Comparison of ENCODE assay signal across 8 cellular contexts in the genomic region with DNA sequence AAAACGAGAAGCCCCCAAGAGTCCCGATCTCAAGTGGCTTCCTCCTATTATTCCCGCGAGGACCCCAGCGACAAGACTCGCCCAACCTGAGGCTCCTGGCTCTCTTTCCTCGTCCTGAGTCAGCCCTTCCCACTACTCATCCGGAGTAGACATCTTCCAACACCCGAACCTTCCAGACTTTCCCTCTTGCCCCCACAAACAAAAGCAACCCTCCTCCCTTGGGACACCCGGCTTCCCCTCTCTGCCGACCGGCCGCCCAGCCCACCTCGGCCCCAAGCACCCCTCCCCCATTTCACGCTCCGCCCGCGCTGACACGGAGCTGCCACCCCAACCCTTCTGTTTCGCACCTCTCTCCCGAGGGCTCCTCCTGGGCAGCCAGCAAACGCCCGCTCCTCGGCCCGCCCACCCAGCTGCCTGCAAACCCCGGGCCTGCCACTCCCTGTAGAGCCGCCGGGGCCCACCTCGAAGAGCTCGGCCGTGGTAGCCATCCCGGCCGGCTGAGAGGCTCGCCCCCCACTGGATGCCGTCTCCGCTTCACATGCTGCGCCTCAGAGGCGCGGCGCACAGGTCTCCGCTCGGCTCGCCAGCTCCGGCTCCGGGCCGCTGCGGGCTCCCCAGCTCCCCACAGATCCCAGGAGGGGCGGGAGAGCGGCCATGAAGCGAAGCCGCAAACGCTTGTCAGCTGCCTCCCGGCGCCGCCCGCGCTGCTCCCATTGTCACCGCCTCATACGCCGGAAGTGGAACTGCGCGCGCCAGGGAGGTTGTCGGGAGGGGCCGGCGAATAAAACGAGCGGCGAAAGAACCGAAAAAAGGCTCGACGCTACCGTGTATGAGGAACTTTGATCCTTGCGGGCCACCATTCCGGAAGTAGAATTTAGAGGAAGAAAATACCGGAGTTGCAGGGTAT. TPM values are rescaled to one million over a fixed set of nuclear protein-coding genes. Genes with fewer than 3 reads are reported as not detected.
DNase-seq lines count a peak whose midpoint lies in the region; ATAC-seq and TF ChIP-seq lines count a peak whose summit lies in the region.

A gene with protein sequence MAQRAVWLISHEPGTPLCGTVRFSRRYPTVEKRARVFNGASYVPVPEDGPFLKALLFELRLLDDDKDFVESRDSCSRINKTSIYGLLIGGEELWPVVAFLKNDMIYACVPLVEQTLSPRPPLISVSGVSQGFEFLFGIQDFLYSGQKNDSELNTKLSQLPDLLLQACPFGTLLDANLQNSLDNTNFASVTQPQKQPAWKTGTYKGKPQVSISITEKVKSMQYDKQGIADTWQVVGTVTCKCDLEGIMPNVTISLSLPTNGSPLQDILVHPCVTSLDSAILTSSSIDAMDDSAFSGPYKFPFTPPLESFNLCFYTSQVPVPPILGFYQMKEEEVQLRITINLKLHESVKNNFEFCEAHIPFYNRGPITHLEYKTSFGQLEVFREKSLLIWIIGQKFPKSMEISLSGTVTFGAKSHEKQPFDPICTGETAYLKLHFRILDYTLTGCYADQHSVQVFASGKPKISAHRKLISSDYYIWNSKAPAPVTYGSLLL (plus strand): TSS at position 811 of the 907 bp plus-strand sequence. CDS start 344 bp downstream, outside the sequence.
A gene with protein sequence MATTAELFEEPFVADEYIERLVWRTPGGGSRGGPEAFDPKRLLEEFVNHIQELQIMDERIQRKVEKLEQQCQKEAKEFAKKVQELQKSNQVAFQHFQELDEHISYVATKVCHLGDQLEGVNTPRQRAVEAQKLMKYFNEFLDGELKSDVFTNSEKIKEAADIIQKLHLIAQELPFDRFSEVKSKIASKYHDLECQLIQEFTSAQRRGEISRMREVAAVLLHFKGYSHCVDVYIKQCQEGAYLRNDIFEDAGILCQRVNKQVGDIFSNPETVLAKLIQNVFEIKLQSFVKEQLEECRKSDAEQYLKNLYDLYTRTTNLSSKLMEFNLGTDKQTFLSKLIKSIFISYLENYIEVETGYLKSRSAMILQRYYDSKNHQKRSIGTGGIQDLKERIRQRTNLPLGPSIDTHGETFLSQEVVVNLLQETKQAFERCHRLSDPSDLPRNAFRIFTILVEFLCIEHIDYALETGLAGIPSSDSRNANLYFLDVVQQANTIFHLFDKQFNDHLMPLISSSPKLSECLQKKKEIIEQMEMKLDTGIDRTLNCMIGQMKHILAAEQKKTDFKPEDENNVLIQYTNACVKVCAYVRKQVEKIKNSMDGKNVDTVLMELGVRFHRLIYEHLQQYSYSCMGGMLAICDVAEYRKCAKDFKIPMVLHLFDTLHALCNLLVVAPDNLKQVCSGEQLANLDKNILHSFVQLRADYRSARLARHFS (minus strand): TSS at position 745 of the 907 bp plus-strand sequence. CDS start 257 bp downstream, at position 488.

- H3K9me3 ChIP-seq in neural progenitor cell (ENCODE audit: low read depth): no peaks in the 10 kb centered on the region

- H3K79me2 ChIP-seq in neural progenitor cell (ENCODE audit: low read depth): peaks cover 96% of the 10 kb centered on the region

- peaks cover 28% of the 10 kb centered on the region for H3F3A ChIP-seq in neural progenitor cell (ENCODE audit: low read depth)

- H3K27me3 Mint-ChIP-seq in neural progenitor cell (ENCODE audit: insufficient read depth, low read depth): no peaks in the 10 kb centered on the region

- peak within 1 kb of the TSS; percentile 73 for H3K4me3 ChIP-seq in neural progenitor cell

- H3K4me1 ChIP-seq in foreskin keratinocyte (peaks cover 14% of the 10 kb centered on the region), neural progenitor cell (peaks cover 44% of the 10 kb centered on the region)

- H3K36me3 ChIP-seq in neural progenitor cell: no peaks in the 10 kb centered on the region

- H3K27ac Mint-ChIP-seq in neural progenitor cell: peak within 1 kb of the TSS; percentile 99

- peak within 1 kb of the TSS; percentile 67 for H2AFZ ChIP-seq in neural progenitor cell (replicated peaks)

- H3K9me3 Mint-ChIP-seq in neural progenitor cell: no peaks in the 10 kb centered on the region

- peaks cover 7% of the 10 kb centered on the region for H3K36me3 Mint-ChIP-seq in neural progenitor cell

- ATAC-seq in foreskin keratinocyte: peak; percentile 91

- peaks cover 44% of the 10 kb centered on the region for H3K4me1 Mint-ChIP-seq in neural progenitor cell

- peak within 1 kb of the TSS; percentile 71 for H3K9ac ChIP-seq in neural progenitor cell

- H3K27ac ChIP-seq in foreskin keratinocyte (peak within 1 kb of the TSS; percentile 64), neural progenitor cell (peak within 1 kb of the TSS; percentile 96)

- H4K20me1 ChIP-seq in neural progenitor cell (ENCODE audit: low read depth): peaks cover 47% of the 10 kb centered on the region

- TF ChIP-seq CTCF in foreskin keratinocyte (conservative IDR thresholded peaks at IDR 0.05) (no peak), neural progenitor cell (IDR thresholded peaks at IDR 0.05) (no peak)

- in situ Hi-C loops in SK-MEL-5 (cut with HindIII; ENCODE audit: low pct_unique_long_range_greater_than_20kb, low sequenced_read_pairs): no loop called here

- H3K4me3 Mint-ChIP-seq in neural progenitor cell: peak within 1 kb of the TSS; percentile 99

- POLR2A ChIA-PET in HEK293T (lab: Yijun Ruan, JAX): interaction anchor here (0.8 to 2.3 kb wide), 12 partner anchors 8 to 122 kb away, joined by 3 to 16 read pairs (median 4); a partner anchor contains a TSS

- peak within 1 kb of the TSS; percentile 97 for H3K4me2 ChIP-seq in neural progenitor cell

- no peaks in the 10 kb centered on the region for H3K27me3 ChIP-seq in foreskin keratinocyte
- H3K27me3 ChIP-seq in neural progenitor cell: no peaks in the 10 kb centered on the region

- CTCF ChIA-PET in HEK293T (lab: Yijun Ruan, JAX): no interaction called here

- DNase-seq in GM04503 (ENCODE audit: low read depth): peak; percentile 63
- DNase-seq in HEK293T (ENCODE audit: extremely low spot score): peak; percentile 78
- DNase-seq in MV-4-11 (lab: John Stamatoyannopoulos, UW): peak; percentile 93
- DNase-seq in SK-MEL-5 (ENCODE audit: low read depth, low spot score): peak; percentile 90
- peak; percentile 92 for DNase-seq in activated naive CD4-positive, alpha-beta T cell treated with Interleukin-2 at 50 U/mL for 16 hours
- DNase-seq in foreskin keratinocyte: peak; percentile 84 to 92
- peak; percentile 97 for DNase-seq in neural progenitor cell (ENCODE audit: low spot score)
- DNase-seq in stromal cell of bone marrow (ENCODE audit: low read depth): peak; percentile 82

TF ChIP-seq in HEK293T, 16 proteins besides CTCF, POLR2A, EP300 and RAD21:
- TF ChIP-seq L3MBTL2 (conservative IDR thresholded peaks at IDR 0.05) (peak; percentile 47), ELF4 (IDR thresholded peaks at IDR 0.05) (peak; percentile 73; the same call in 1 of the 2 replicates), SUZ12 (IDR thresholded peaks at IDR 0.05) (no peak), SP1 (IDR thresholded peaks at IDR 0.05) (no peak), LEF1 (IDR thresholded peaks at IDR 0.05; ENCODE audit: borderline replicate concordance) (no peak)

RNA-seq across cellular contexts. Expression of the first gene that starts in this region (rescaled TPM):
- total RNA-seq in SK-MEL-5 (2014; rRNA removed; shearing (Covaris generic)): 24.9 and 25.4 TPM in 2 replicates
- 31.2 and 38.0 TPM in 2 replicates for polyA plus RNA-seq in SK-MEL-5 (2015; cell fraction: cytosol; rRNA removed)
- polyA plus RNA-seq in SK-MEL-5 (2015; cell fraction: nucleus; rRNA removed): 37.7 and 43.9 TPM in 2 replicates
- 26.2 and 26.7 TPM in 2 replicates for total RNA-seq in foreskin keratinocyte
- polyA plus RNA-seq in foreskin keratinocyte: 6.8 and 9.9 TPM in 2 replicates
- total RNA-seq in neural progenitor cell (ENCODE audit: low replicate concordance): 58.4 and 79.1 TPM in 2 replicates

RNA-seq across cellular contexts. Expression of the second gene that starts in this region (rescaled TPM):
- 42.7 and 60.9 TPM in 2 replicates for total RNA-seq in SK-MEL-5 (2014; rRNA removed; shearing (Covaris generic))
- polyA plus RNA-seq in SK-MEL-5 (2015; cell fraction: cytosol; rRNA removed): 34.9 and 40.4 TPM in 2 replicates
- 26.5 and 26.7 TPM in 2 replicates for polyA plus RNA-seq in SK-MEL-5 (2015; cell fraction: nucleus; rRNA removed)
- 55.6 and 56.0 TPM in 2 replicates for total RNA-seq in foreskin keratinocyte
- 10.0 and 11.2 TPM in 2 replicates for polyA plus RNA-seq in foreskin keratinocyte
- total RNA-seq in neural progenitor cell (ENCODE audit: low replicate concordance): 153 and 252 TPM in 2 replicates

Comparison
In these comparisons a context has a peak if more than half of its experiments do, and no peak if none do; other contexts are left out.
1. Peak in every context shown above with its lines: DNase-seq, ATAC-seq, H3K4me3 ChIP-seq and H3K27ac ChIP-seq.